In genomic region chr4:146368209-146368608, GRCh38 we compare ENCODE assay signal across 19 cellular contexts.
A peak's percentile ranks its signal among the peaks of the same experiment; 100 is the strongest.
DNase-seq lines count a peak whose midpoint lies in the region; ATAC-seq and TF ChIP-seq lines count a peak whose summit lies in the region.
"Had no signal": no experiment of that assay in that cellular context is flagged by ENCODE, and none has a peak within 500 bp of the region (broad histone marks: within the 10 kb centered on the region; RNA-seq: fewer than 3 reads in every experiment).

No MANE protein-coding gene starts in this region.

- peak overlapping the region; percentile 12 for H3K4me3 ChIP-seq in A673 (ENCODE audit: low read depth, low read length, poor library complexity, severe bottlenecking)
- H3K4me3 ChIP-seq in SK-N-SH (ENCODE audit: low read depth in 2 of 2, low read length in 1 of 2): no peak overlapping the region
- H3K4me3 ChIP-seq in fibroblast of pulmonary artery (replicated peaks; ENCODE audit: low read depth, low read length): no peak overlapping the region
- H3K4me3 ChIP-seq: GM12878, psoas muscle had no signal

- H3F3A ChIP-seq in SK-N-SH (replicated peaks; ENCODE audit: insufficient read depth): peaks cover 20% of the 10 kb centered on the region

- no peaks in the 10 kb centered on the region for H3K27me3 Mint-ChIP-seq in activated T-helper 1 cell treated with anti-CD3 and anti-CD28 coated beads, Interleukin-12 subunit alpha, Interleukin-12 subunit beta, Interleukin-2, Interleukin-4 antibody, amounts not matched to agents 30 ng/mL and 10 ng/mL and 1 ng/mL, durations not matched to agents 14 hours and 24 hours and 36 hours (ENCODE audit: insufficient read depth)
- H3K27me3 Mint-ChIP-seq: activated naive CD8-positive, alpha-beta T cell treated with anti-CD3 and anti-CD28 coated beads, Interleukin-2, amount 50 U/mL, for 24 hours; stimulated activated naive CD8-positive, alpha-beta T cell treated with anti-CD3 and anti-CD28 coated beads, Interleukin-15, Interleukin-2, amounts not matched to agents 100 ng/mL and 50 ng/mL, for 24 hours had no signal

- DNase-seq in A673 (ENCODE audit: low spot score): peak; percentile 88
- no peak for DNase-seq in SK-N-SH
- peak; percentile 70 for DNase-seq in fibroblast of pulmonary artery (ENCODE audit: low read depth)
- peak; percentile 39 for DNase-seq in medulla oblongata (ENCODE audit: extremely low spot score)
- no peak for DNase-seq in activated T-helper 1 cell treated with anti-CD3 and anti-CD28 coated beads, Interleukin-12 subunit alpha, Interleukin-12 subunit beta, Interleukin-2, Interleukin-4 antibody, amounts not matched to agents 30 ng/mL and 10 ng/mL and 1 ng/mL, durations not matched to agents 14 hours and 24 hours and 36 hours (ENCODE audit: low spot score)
- DNase-seq in posterior vena cava (ENCODE audit: low spot score): no peak
- no peak for DNase-seq in GM10266 (ENCODE audit: extremely low spot score)
- DNase-seq: activated CD4-positive, alpha-beta T cell treated with anti-CD3 and anti-CD28 coated beads, Interleukin-2, amount 50 U/mL, for 48 hours; activated naive CD8-positive, alpha-beta T cell treated with anti-CD3 and anti-CD28 coated beads, Interleukin-2, amount 50 U/mL, for 24 hours; activated T-cell treated with anti-CD3 and anti-CD28 coated beads, Interleukin-2, amount 50 U/mL, for 48 hours; MV-4-11; NCI-H69; OCI-M1; psoas muscle; stimulated activated CD4-positive, alpha-beta T cell treated with anti-CD3 and anti-CD28 coated beads, Interleukin-15, amount 100 ng/mL, for 24 hours; SW 1271 had no signal

- WGBS in SK-N-SH (ENCODE audit: low lambda C conversion rate): 86% methylated on average over 2 of the region's 2 CpGs

- intact Hi-C loops in A673 (cut with micrococcal nuclease; ENCODE audit: unreplicated experiment) (no loop called here), posterior vena cava (cut with DNase I) (no loop called here)
- intact Hi-C loops in activated T-helper 1 cell treated with anti-CD3 and anti-CD28 coated beads, Interleukin-12 subunit alpha, Interleukin-12 subunit beta, Interleukin-2, Interleukin-4 antibody, amounts not matched to agents 30 ng/mL and 10 ng/mL and 1 ng/mL, durations not matched to agents 14 hours and 24 hours and 36 hours (cut with micrococcal nuclease): no loop called here

- POLR2A ChIA-PET in A673 (lab: Charles Lee; ENCODE audit: low non-redundant PET) (no interaction called here), SK-N-SH (lab: Yijun Ruan, JAX) (no interaction called here)

- no peak for TF ChIP-seq EP300 in SK-N-SH (IDR thresholded peaks at IDR 0.05; ENCODE audit: borderline replicate concordance in 1 of 2, low read depth in 1 of 2, low read length in 1 of 2)

- H3K4me1 ChIP-seq in A673 (ENCODE audit: insufficient read depth, low read length, poor library complexity, severe bottlenecking) (peaks cover 60% of the 10 kb centered on the region), SK-N-SH (ENCODE audit: control insufficient read depth in 1 of 2, insufficient read depth in 2 of 2, low read depth in 1 of 2, low read length in 1 of 2) (peaks cover 0 to 30% of the 10 kb centered on the region in 2 experiments; a peak in 3 of 4 replicates)

- no peak overlapping the region for H3K4me2 ChIP-seq in SK-N-SH

- H3K9ac ChIP-seq in SK-N-SH: no peak overlapping the region

- TF ChIP-seq CTCF in A673 (conservative IDR thresholded peaks at IDR 0.05; ENCODE audit: low read depth, low read length) (no peak), SK-N-SH (IDR thresholded peaks at IDR 0.05) (no peak), fibroblast of pulmonary artery (IDR thresholded peaks at IDR 0.05; ENCODE audit: low read length, missing control alignments) (no peak), GM10266 (IDR thresholded peaks at IDR 0.05; ENCODE audit: control insufficient read depth, insufficient read depth, low read depth, missing control alignments) (no peak)

- H3K27me3 ChIP-seq in A673 (replicated peaks; ENCODE audit: insufficient read depth, low read depth, low read length, poor library complexity) (no peaks in the 10 kb centered on the region), SK-N-SH (ENCODE audit: insufficient read depth) (no peaks in the 10 kb centered on the region)

- BruUV-seq in A673 (replicated peaks; lab: Mats Ljungman, UMichigan): no TSS peak

- H3K9me2 ChIP-seq in SK-N-SH: no peaks in the 10 kb centered on the region

- H3K9me3 Mint-ChIP-seq in activated T-helper 1 cell treated with anti-CD3 and anti-CD28 coated beads, Interleukin-12 subunit alpha, Interleukin-12 subunit beta, Interleukin-2, Interleukin-4 antibody, amounts not matched to agents 30 ng/mL and 10 ng/mL and 1 ng/mL, durations not matched to agents 14 hours and 24 hours and 36 hours: no peaks in the 10 kb centered on the region

- no peak overlapping the region for H3K27ac Mint-ChIP-seq in activated T-helper 1 cell treated with anti-CD3 and anti-CD28 coated beads, Interleukin-12 subunit alpha, Interleukin-12 subunit beta, Interleukin-2, Interleukin-4 antibody, amounts not matched to agents 30 ng/mL and 10 ng/mL and 1 ng/mL, durations not matched to agents 14 hours and 24 hours and 36 hours
- H3K27ac Mint-ChIP-seq: activated naive CD8-positive, alpha-beta T cell treated with anti-CD3 and anti-CD28 coated beads, Interleukin-2, amount 50 U/mL, for 24 hours; stimulated activated naive CD8-positive, alpha-beta T cell treated with anti-CD3 and anti-CD28 coated beads, Interleukin-15, Interleukin-2, amounts not matched to agents 100 ng/mL and 50 ng/mL, for 24 hours had no signal

- no peak for ATAC-seq in GM18517 (IDR thresholded peaks at IDR 0.05; ENCODE audit: unreplicated experiment)
- ATAC-seq: activated naive CD8-positive, alpha-beta T cell treated with anti-CD3 and anti-CD28 coated beads, Interleukin-2, amount 50 U/mL, for 24 hours; GM12878 had no signal

- no peaks in the 10 kb centered on the region for H4K20me1 ChIP-seq in SK-N-SH (ENCODE audit: insufficient read depth)

- peak overlapping the region; percentile 66 for H3K27ac ChIP-seq in A673 (ENCODE audit: low read depth, low read length, poor library complexity, severe bottlenecking)
- H3K27ac ChIP-seq in SK-N-SH (ENCODE audit: low read depth in 2 of 2, low read length in 1 of 2): no peak overlapping the region
- H3K27ac ChIP-seq: psoas muscle had no signal

- no peak overlapping the region for H2AFZ ChIP-seq in SK-N-SH (ENCODE audit: low read depth)

- no peak for TF ChIP-seq RAD21 in SK-N-SH (IDR thresholded peaks at IDR 0.05; ENCODE audit: low read length)

- no peak overlapping the region for H3K4me3 Mint-ChIP-seq in activated T-helper 1 cell treated with anti-CD3 and anti-CD28 coated beads, Interleukin-12 subunit alpha, Interleukin-12 subunit beta, Interleukin-2, Interleukin-4 antibody, amounts not matched to agents 30 ng/mL and 10 ng/mL and 1 ng/mL, durations not matched to agents 14 hours and 24 hours and 36 hours
- H3K4me3 Mint-ChIP-seq: activated naive CD8-positive, alpha-beta T cell treated with anti-CD3 and anti-CD28 coated beads, Interleukin-2, amount 50 U/mL, for 24 hours; stimulated activated naive CD8-positive, alpha-beta T cell treated with anti-CD3 and anti-CD28 coated beads, Interleukin-15, Interleukin-2, amounts not matched to agents 100 ng/mL and 50 ng/mL, for 24 hours had no signal

- no peaks in the 10 kb centered on the region for H3K4me1 Mint-ChIP-seq in activated T-helper 1 cell treated with anti-CD3 and anti-CD28 coated beads, Interleukin-12 subunit alpha, Interleukin-12 subunit beta, Interleukin-2, Interleukin-4 antibody, amounts not matched to agents 30 ng/mL and 10 ng/mL and 1 ng/mL, durations not matched to agents 14 hours and 24 hours and 36 hours (ENCODE audit: low read depth)

- H3K9me3 ChIP-seq in A673 (ENCODE audit: low read depth, low read length, poor library complexity, severe bottlenecking) (peaks cover 16% of the 10 kb centered on the region), SK-N-SH (no peaks in the 10 kb centered on the region)

- H3K36me3 Mint-ChIP-seq in activated T-helper 1 cell treated with anti-CD3 and anti-CD28 coated beads, Interleukin-12 subunit alpha, Interleukin-12 subunit beta, Interleukin-2, Interleukin-4 antibody, amounts not matched to agents 30 ng/mL and 10 ng/mL and 1 ng/mL, durations not matched to agents 14 hours and 24 hours and 36 hours (ENCODE audit: low read depth): no peaks in the 10 kb centered on the region

- H3K79me2 ChIP-seq in SK-N-SH (ENCODE audit: insufficient read depth): no peaks in the 10 kb centered on the region

- CTCF ChIA-PET in A673 (lab: Charles Lee) (interaction anchor here (0.6 kb wide), 1 partner anchor 124 kb away, joined by 3 read pairs; no protein-coding TSS in a partner anchor), SK-N-SH (lab: Yijun Ruan, JAX) (no interaction called here)

- no peaks in the 10 kb centered on the region for H3K36me3 ChIP-seq in A673 (ENCODE audit: insufficient read depth, low read length, poor library complexity, severe bottlenecking)
- H3K36me3 ChIP-seq in SK-N-SH (replicated peaks in 1 of 2; ENCODE audit: control insufficient read depth in 1 of 2, insufficient read depth in 2 of 2, low read length in 1 of 2): no peaks in the 10 kb centered on the region

TF ChIP-seq in SK-N-SH, 30 proteins besides CTCF, POLR2A, EP300 and RAD21:
- TF ChIP-seq, protein P1, sequence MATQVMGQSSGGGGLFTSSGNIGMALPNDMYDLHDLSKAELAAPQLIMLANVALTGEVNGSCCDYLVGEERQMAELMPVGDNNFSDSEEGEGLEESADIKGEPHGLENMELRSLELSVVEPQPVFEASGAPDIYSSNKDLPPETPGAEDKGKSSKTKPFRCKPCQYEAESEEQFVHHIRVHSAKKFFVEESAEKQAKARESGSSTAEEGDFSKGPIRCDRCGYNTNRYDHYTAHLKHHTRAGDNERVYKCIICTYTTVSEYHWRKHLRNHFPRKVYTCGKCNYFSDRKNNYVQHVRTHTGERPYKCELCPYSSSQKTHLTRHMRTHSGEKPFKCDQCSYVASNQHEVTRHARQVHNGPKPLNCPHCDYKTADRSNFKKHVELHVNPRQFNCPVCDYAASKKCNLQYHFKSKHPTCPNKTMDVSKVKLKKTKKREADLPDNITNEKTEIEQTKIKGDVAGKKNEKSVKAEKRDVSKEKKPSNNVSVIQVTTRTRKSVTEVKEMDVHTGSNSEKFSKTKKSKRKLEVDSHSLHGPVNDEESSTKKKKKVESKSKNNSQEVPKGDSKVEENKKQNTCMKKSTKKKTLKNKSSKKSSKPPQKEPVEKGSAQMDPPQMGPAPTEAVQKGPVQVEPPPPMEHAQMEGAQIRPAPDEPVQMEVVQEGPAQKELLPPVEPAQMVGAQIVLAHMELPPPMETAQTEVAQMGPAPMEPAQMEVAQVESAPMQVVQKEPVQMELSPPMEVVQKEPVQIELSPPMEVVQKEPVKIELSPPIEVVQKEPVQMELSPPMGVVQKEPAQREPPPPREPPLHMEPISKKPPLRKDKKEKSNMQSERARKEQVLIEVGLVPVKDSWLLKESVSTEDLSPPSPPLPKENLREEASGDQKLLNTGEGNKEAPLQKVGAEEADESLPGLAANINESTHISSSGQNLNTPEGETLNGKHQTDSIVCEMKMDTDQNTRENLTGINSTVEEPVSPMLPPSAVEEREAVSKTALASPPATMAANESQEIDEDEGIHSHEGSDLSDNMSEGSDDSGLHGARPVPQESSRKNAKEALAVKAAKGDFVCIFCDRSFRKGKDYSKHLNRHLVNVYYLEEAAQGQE (IDR thresholded peaks at IDR 0.05; ENCODE audit: low read depth, low read length): peak; percentile 46; the same call in 1 of the 2 replicates
- TF ChIP-seq FOXM1 (IDR thresholded peaks at IDR 0.05; ENCODE audit: low read depth) (no peak), TCF12 (IDR thresholded peaks at IDR 0.05) (peak; percentile 25)

Comparison
In these comparisons a context has a peak if more than half of its experiments do, and no peak if none do; other contexts are left out.
1. DNase-seq: peak in A673 (single experiment), fibroblast of pulmonary artery (single experiment) and medulla oblongata (single experiment); none in SK-N-SH (single experiment), activated T-helper 1 cell treated with anti-CD3 and anti-CD28 coated beads, Interleukin-12 subunit alpha, Interleukin-12 subunit beta, Interleukin-2, Interleukin-4 antibody, amounts not matched to agents 30 ng/mL and 10 ng/mL and 1 ng/mL, durations not matched to agents 14 hours and 24 hours and 36 hours (single experiment), posterior vena cava (single experiment) and GM10266 (single experiment).